23 cellular contexts compared by ENCODE assay signal in the genomic region with DNA sequence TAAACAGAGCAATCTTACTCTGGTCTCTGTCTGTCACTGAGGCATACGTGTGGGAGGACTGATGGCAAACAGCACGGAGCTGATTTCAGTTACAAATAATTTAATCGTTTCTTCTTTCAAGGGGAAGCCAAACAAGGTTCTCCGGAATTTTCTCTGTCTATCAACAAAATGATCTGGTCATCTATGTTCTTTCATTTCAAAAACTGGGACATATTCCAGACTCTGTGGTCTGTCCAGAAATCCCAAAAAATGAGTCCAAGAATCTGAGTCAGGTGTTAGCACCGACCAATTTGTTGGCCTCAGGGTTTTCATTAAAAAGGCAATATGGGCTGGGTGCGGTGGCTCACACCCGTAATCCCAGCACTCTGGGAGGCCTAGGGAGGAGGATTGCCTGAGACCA.
"Had no signal": no experiment of that assay in that cellular context is flagged by ENCODE, and none has a peak within 500 bp of the region (broad histone marks: within the 10 kb centered on the region; RNA-seq: fewer than 3 reads in every experiment).

No MANE protein-coding gene starts in this region.

- H3K4me2 ChIP-seq: neural progenitor cell had no signal

- H3K4me1 ChIP-seq: left lung, neural progenitor cell, parathyroid adenoma, right lobe of liver, stomach, thyroid gland, vagina had no signal

- DNase-seq: cortex of kidney; effector memory CD8-positive, alpha-beta T cell; erythroblast; esophagus squamous epithelium; heart left ventricle; hippocampal formation; left cardiac atrium; left lung; mucosa of descending colon; naive B cell; right lobe of liver; small intestine; stimulated activated CD4-positive, alpha-beta T cell treated with anti-CD3 and anti-CD28 coated beads, Interleukin-15, amount 100 ng/mL, for 24 hours; stimulated activated CD4-positive, alpha-beta T cell treated with anti-CD3 and anti-CD28 coated beads, Interleukin-4, amount 100 ng/mL, for 1 hour; stimulated activated CD8-positive, alpha-beta memory T cell treated with anti-CD3 and anti-CD28 coated beads, Interleukin-4, amount 100 ng/mL, for 48 hours; stimulated activated naive CD4-positive, alpha-beta T cell treated with Interleukin-2 at 50 U/mL for 16 hours; stomach; thyroid gland; trophoblast cell had no signal

- ATAC-seq: effector memory CD8-positive, alpha-beta T cell; heart left ventricle; left cardiac atrium; left lung; mucosa of descending colon; natural killer cell treated with Interleukin-12 subunit alpha and Interleukin-12 subunit beta and Interleukin-15 and Interleukin-18, amount 100 ng/mL, for 72 hours; right lobe of liver had no signal

- H3K9ac ChIP-seq: neural progenitor cell, parathyroid adenoma had no signal

- H3K9me3 ChIP-seq: esophagus squamous epithelium, heart left ventricle, left lung, mucosa of descending colon, right lobe of liver, stomach, thyroid gland, vagina had no signal

- H2AFZ ChIP-seq: neural progenitor cell, parathyroid adenoma had no signal

- H3K4me3 ChIP-seq: esophagus squamous epithelium, heart left ventricle, left lung, mucosa of descending colon, neural progenitor cell, right lobe of liver, stomach, thyroid gland, vagina had no signal

- H3K79me2 ChIP-seq: parathyroid adenoma had no signal

- H3K27me3 ChIP-seq: esophagus squamous epithelium, heart left ventricle, left lung, neural progenitor cell, right lobe of liver, stomach, thyroid gland, vagina had no signal

- H3K27ac ChIP-seq: esophagus squamous epithelium, heart left ventricle, left lung, neural progenitor cell, parathyroid adenoma, right lobe of liver, stomach, thyroid gland, vagina had no signal

- H3K36me3 ChIP-seq: esophagus squamous epithelium, heart left ventricle, left lung, neural progenitor cell, right lobe of liver, stomach, thyroid gland, vagina had no signal
